ENCODE assay signal across 15 cellular contexts in genomic region chr2:16727256-16727655, GRCh38.
DNase-seq lines count a peak whose midpoint lies in the region; ATAC-seq and TF ChIP-seq lines count a peak whose summit lies in the region.
"Had no signal": no experiment of that assay in that cellular context is flagged by ENCODE, and none has a peak within 500 bp of the region (broad histone marks: within the 10 kb centered on the region; RNA-seq: fewer than 3 reads in every experiment).

No MANE protein-coding gene starts in this region.

- 61% methylated on average over 4 of the region's 4 CpGs for WGBS in esophagus muscularis mucosa
- 82% methylated on average over 4 of the region's 4 CpGs for WGBS in mesenchymal stem cell

- H3K27ac ChIP-seq in AG04450 (ENCODE audit: low read depth, low read length) (no peak overlapping the region), OCI-LY3 (ENCODE audit: low read length) (no peak overlapping the region), esophagus muscularis mucosa (replicated peaks in 1 of 4) (no peak overlapping the region), mesenchymal stem cell (ENCODE audit: low read length, poor library complexity, severe bottlenecking) (no peak overlapping the region)
- H3K27ac ChIP-seq: KMS-11, neutrophil had no signal

- peaks cover 6% of the 10 kb centered on the region for H3K36me3 ChIP-seq in OCI-LY3 (replicated peaks; ENCODE audit: low read depth, low read length)
- no peaks in the 10 kb centered on the region for H3K36me3 ChIP-seq in esophagus muscularis mucosa
- H3K36me3 ChIP-seq in mesenchymal stem cell (ENCODE audit: control insufficient read depth in 1 of 2, insufficient read depth in 2 of 2, low read depth in 1 of 2, low read length in 2 of 2) = no peaks in the 10 kb centered on the region
- H3K36me3 ChIP-seq: neutrophil had no signal

- no peak overlapping the region for H2AK5ac ChIP-seq in mesenchymal stem cell (ENCODE audit: low read length, severe bottlenecking)

- no peak overlapping the region for H3K4me3 ChIP-seq in AG04450 (ENCODE audit: low read depth, low read length)
- no peak overlapping the region for H3K4me3 ChIP-seq in OCI-LY3 (ENCODE audit: low read length)
- H3K4me3 ChIP-seq in esophagus muscularis mucosa = no peak overlapping the region
- no peak overlapping the region for H3K4me3 ChIP-seq in mesenchymal stem cell (ENCODE audit: insufficient read depth in 1 of 2, low read depth in 1 of 2, low read length in 2 of 2)

- H3K79me1 ChIP-seq in mesenchymal stem cell (replicated peaks; ENCODE audit: low read length, poor library complexity, severe bottlenecking) = no peaks in the 10 kb centered on the region

- H3K9me3 ChIP-seq in AG04450 (ENCODE audit: control insufficient read depth, insufficient read depth, low read length) (no peaks in the 10 kb centered on the region), OCI-LY3 (ENCODE audit: insufficient read depth, low read length) (peaks cover 9% of the 10 kb centered on the region; the same call in 1 of the 2 replicates), esophagus muscularis mucosa (no peaks in the 10 kb centered on the region), mesenchymal stem cell (ENCODE audit: control insufficient read depth, low read length) (no peaks in the 10 kb centered on the region)
- H3K9me3 ChIP-seq: neutrophil had no signal

- H2BK15ac ChIP-seq in mesenchymal stem cell (ENCODE audit: low read depth, poor library complexity, severe bottlenecking) = no peak overlapping the region

- no peak overlapping the region for H3K9ac ChIP-seq in OCI-LY3 (ENCODE audit: low read length)
- peak overlapping the region; percentile 25 for H3K9ac ChIP-seq in mesenchymal stem cell (ENCODE audit: low read length)
- H3K9ac ChIP-seq: KMS-11 had no signal

- no peak overlapping the region for H3K18ac ChIP-seq in mesenchymal stem cell (ENCODE audit: low read depth in 1 of 2, low read length in 2 of 2)

- intact Hi-C loops in esophagus muscularis mucosa (cut with DNase I) = no loop called here

- H3K23ac ChIP-seq in mesenchymal stem cell (ENCODE audit: low read length in 2 of 2) = no peak overlapping the region

- CTCF ChIA-PET in AG04450 (lab: Charles Lee) = no interaction called here

- H4K20me1 ChIP-seq in OCI-LY3 (ENCODE audit: insufficient read depth, low read length) = no peaks in the 10 kb centered on the region

- H3K4ac ChIP-seq in mesenchymal stem cell (ENCODE audit: low read depth in 1 of 2, low read length in 2 of 2) = no peak overlapping the region

- POLR2A ChIA-PET in AG04450 (lab: Yijun Ruan, JAX) = no interaction called here

- no peak for TF ChIP-seq EP300 in esophagus muscularis mucosa (IDR thresholded peaks at IDR 0.05)

- no peaks in the 10 kb centered on the region for H3K27me3 ChIP-seq in AG04450 (ENCODE audit: control insufficient read depth, insufficient read depth, low read length)
- peaks cover 14% of the 10 kb centered on the region for H3K27me3 ChIP-seq in OCI-LY3 (ENCODE audit: low read depth, low read length)
- peaks cover 0 to 10% (median 0%) of the 10 kb centered on the region in 4 donors for H3K27me3 ChIP-seq in esophagus muscularis mucosa
- H3K27me3 ChIP-seq in mesenchymal stem cell (ENCODE audit: control insufficient read depth in 1 of 2, insufficient read depth in 1 of 2, low read length in 2 of 2) = no peaks in the 10 kb centered on the region

- TF ChIP-seq POLR2A in esophagus muscularis mucosa (IDR thresholded peaks at IDR 0.05; ENCODE audit: low read depth) = no peak

- no peak overlapping the region for H2BK12ac ChIP-seq in mesenchymal stem cell (ENCODE audit: low read length in 2 of 2)

- H3K14ac ChIP-seq in mesenchymal stem cell (ENCODE audit: low read length in 2 of 2) = no peak overlapping the region

- no peak overlapping the region for H2AFZ ChIP-seq in OCI-LY3 (ENCODE audit: low read depth, low read length)
- H2AFZ ChIP-seq in mesenchymal stem cell (ENCODE audit: low read depth, low read length) = no peak overlapping the region

- H4K8ac ChIP-seq in mesenchymal stem cell (ENCODE audit: low read length) = no peak overlapping the region

- H2BK120ac ChIP-seq in mesenchymal stem cell (ENCODE audit: low read depth, low read length) = no peak overlapping the region

- H3K4me2 ChIP-seq in OCI-LY3 (ENCODE audit: low read length) = no peak overlapping the region
- H3K4me2 ChIP-seq in mesenchymal stem cell (ENCODE audit: low read length, poor library complexity, severe bottlenecking) = no peak overlapping the region
- H3K4me2 ChIP-seq: KMS-11 had no signal

- no peak overlapping the region for H4K91ac ChIP-seq in mesenchymal stem cell (ENCODE audit: low read length)

- TF ChIP-seq CTCF in AG04450 (IDR thresholded peaks at IDR 0.05; ENCODE audit: low read depth, low read length) = peak; percentile 24; the same call in 1 of the 2 replicates
- peak; percentile 40 for TF ChIP-seq CTCF in OCI-LY3 (IDR thresholded peaks at IDR 0.05; ENCODE audit: low read depth, low read length)
- TF ChIP-seq CTCF in esophagus muscularis mucosa (IDR thresholded peaks at IDR 0.05) = peak in 2 of 3 experiments; percentile 5 to 8

- H3K79me2 ChIP-seq in OCI-LY3 (ENCODE audit: low read length) = no peaks in the 10 kb centered on the region

- no peak overlapping the region for H2BK5ac ChIP-seq in mesenchymal stem cell (ENCODE audit: low read depth, low read length, poor library complexity, severe bottlenecking)

- H3K4me1 ChIP-seq in OCI-LY3 (ENCODE audit: low read length) (peaks cover 49% of the 10 kb centered on the region), esophagus muscularis mucosa (peaks cover 0 to 11% (median 4%) of the 10 kb centered on the region in 4 donors), mesenchymal stem cell (ENCODE audit: control insufficient read depth, insufficient read depth, low read depth, low read length) (no peaks in the 10 kb centered on the region)

- ATAC-seq in HG03460 (IDR thresholded peaks at IDR 0.05; ENCODE audit: unreplicated experiment) (no peak), GM21619 (IDR thresholded peaks at IDR 0.05; ENCODE audit: unreplicated experiment) (no peak)
- ATAC-seq: activated CD4-positive, CD25-positive, alpha-beta regulatory T cell treated with anti-CD3 and anti-CD28 coated beads, Interleukin-2, amount 50 U/mL, for 24 hours; activated T-cell treated with anti-CD3 and anti-CD28 coated beads, Interleukin-2, amount 50 U/mL, for 4 hours had no signal

- no peak for DNase-seq in AG04450 (ENCODE audit: low read depth, low spot score)
- DNase-seq in esophagus muscularis mucosa (ENCODE audit: extremely low spot score) = no peak
- peak; percentile 29 for DNase-seq in mesenchymal stem cell
- DNase-seq in NCI-H226 = no peak
- DNase-seq in NCI-H2029 treated with DMSO at 0.1 percent for 48 hours (lab: John Stamatoyannopoulos, UW) = no peak
- DNase-seq: activated T-cell treated with anti-CD3 and anti-CD28 coated beads, Interleukin-2, amount 50 U/mL, for 4 hours; AML-193; kidney; NCI-H2227 treated with DMSO at 0.1 percent for 48 hours had no signal
